16 cellular contexts compared by ENCODE assay signal in the genomic region with DNA sequence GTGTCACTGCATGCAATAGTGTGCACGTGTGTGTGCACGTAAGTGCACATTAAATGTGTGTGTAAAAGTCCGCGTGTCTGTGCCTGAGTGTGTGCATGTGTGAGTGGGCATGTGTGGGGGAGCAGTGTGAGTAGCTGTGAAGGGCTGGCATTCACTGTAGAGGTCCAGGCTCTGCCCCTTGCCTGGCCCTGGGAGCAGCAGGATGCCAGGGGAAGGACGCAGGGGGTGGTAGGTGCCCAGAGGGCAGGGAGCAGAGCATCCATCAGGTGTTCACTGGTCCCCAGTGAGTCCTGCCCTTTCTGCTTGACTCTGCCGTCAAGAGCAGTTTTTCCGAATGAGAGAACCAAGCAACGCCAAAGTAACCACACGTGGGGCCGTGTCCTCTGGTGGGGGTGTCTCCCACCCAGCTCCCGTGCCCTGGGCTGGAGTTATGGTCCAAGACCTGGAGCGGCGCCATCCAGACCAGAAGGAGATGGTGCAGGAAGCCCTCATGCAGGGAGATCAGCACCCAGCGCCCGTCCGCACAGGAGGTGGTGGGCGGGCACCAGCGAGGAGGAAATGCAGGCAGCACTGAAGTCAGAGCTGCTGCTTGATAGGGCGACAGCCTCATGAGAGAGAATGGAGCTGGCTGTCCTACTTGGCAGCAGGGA.
A peak's percentile ranks its signal among the peaks of the same experiment; 100 is the strongest.
DNase-seq lines count a peak whose midpoint lies in the region; ATAC-seq and TF ChIP-seq lines count a peak whose summit lies in the region.
"Had no signal": no experiment of that assay in that cellular context is flagged by ENCODE, and none has a peak within 500 bp of the region (broad histone marks: within the 10 kb centered on the region; RNA-seq: fewer than 3 reads in every experiment).

No MANE protein-coding gene starts in this region.

- no peaks in the 10 kb centered on the region for H3K27me3 Mint-ChIP-seq in activated naive CD8-positive, alpha-beta T cell

- intact Hi-C loops in posterior vena cava (cut with DNase I): no loop called here

- no peak overlapping the region for H3K27ac ChIP-seq in osteoblast (ENCODE audit: low read depth, low read length)
- H3K27ac ChIP-seq: left lung, SJSA1 had no signal

- peak overlapping the region; percentile 53 for H3K4me3 Mint-ChIP-seq in activated naive CD8-positive, alpha-beta T cell
- H3K4me3 Mint-ChIP-seq: IgD-negative memory B cell had no signal

- H4K20me1 ChIP-seq in osteoblast (ENCODE audit: insufficient read depth, low read length): no peaks in the 10 kb centered on the region

- H3K4me1 ChIP-seq in osteoblast (ENCODE audit: insufficient read depth, low read length): no peaks in the 10 kb centered on the region
- H3K4me1 ChIP-seq: left lung, SJSA1 had no signal

- ATAC-seq in HG03039 (IDR thresholded peaks at IDR 0.05; ENCODE audit: unreplicated experiment) (no peak), HG03097 (IDR thresholded peaks at IDR 0.05; ENCODE audit: low FRiP score, unreplicated experiment) (no peak)
- ATAC-seq: left lung had no signal

- peaks cover 37% of the 10 kb centered on the region for H3K4me1 Mint-ChIP-seq in activated naive CD8-positive, alpha-beta T cell (ENCODE audit: low read depth)

- no peaks in the 10 kb centered on the region for H3K9me3 Mint-ChIP-seq in activated naive CD8-positive, alpha-beta T cell (ENCODE audit: low read depth)
- H3K9me3 Mint-ChIP-seq: activated T-helper 2 cell treated with anti-CD3 and anti-CD28 coated beads, Interferon-gamma antibody, Interleukin-2, Interleukin-4, amounts not matched to agents 10 μg/mL and 5 μg/mL and 100 μg/mL, durations not matched to agents 14 hours and 24 hours and 36 hours; IgD-negative memory B cell had no signal

- no peak for TF ChIP-seq CTCF in osteoblast (IDR thresholded peaks at IDR 0.05; ENCODE audit: extremely low read depth, low read depth, low read length)

- H3K4me2 ChIP-seq in osteoblast (ENCODE audit: insufficient read depth, low read length): no peak overlapping the region

- H3K27me3 ChIP-seq in osteoblast (ENCODE audit: insufficient read depth, low read length): no peaks in the 10 kb centered on the region

- peak overlapping the region; percentile 41 for H3K27ac Mint-ChIP-seq in activated naive CD8-positive, alpha-beta T cell
- H3K27ac Mint-ChIP-seq: activated T-helper 2 cell treated with anti-CD3 and anti-CD28 coated beads, Interferon-gamma antibody, Interleukin-2, Interleukin-4, amounts not matched to agents 10 μg/mL and 5 μg/mL and 100 μg/mL, durations not matched to agents 14 hours and 24 hours and 36 hours had no signal

- peak in 4 of 6 experiments; percentile 16 to 60 (median 42) for DNase-seq in stimulated activated naive CD4-positive, alpha-beta T cell (lab: John Stamatoyannopoulos, UW)
- DNase-seq in stimulated activated naive CD4-positive, alpha-beta T cell treated with Interleukin-2 at 50 U/mL for 16 hours (lab: John Stamatoyannopoulos, UW): no peak
- peak; percentile 80 for DNase-seq in posterior vena cava (ENCODE audit: low spot score)
- no peak for DNase-seq in osteoblast (ENCODE audit: insufficient read length, low spot score, missing footprints)
- no peak for DNase-seq in KG1 (lab: John Stamatoyannopoulos, UW)
- DNase-seq: effector CD4-positive, alpha-beta T cell; left lung; NCI-H1105 treated with DMSO at 0.1 percent for 48 hours; NCI-H226; retina had no signal

- H3K4me3 ChIP-seq in osteoblast (ENCODE audit: insufficient read depth, low read length): no peak overlapping the region
- H3K4me3 ChIP-seq: left lung, SJSA1 had no signal

- H3K36me3 ChIP-seq in osteoblast (ENCODE audit: insufficient read depth, low read length): no peaks in the 10 kb centered on the region
- H3K36me3 ChIP-seq: left lung, SJSA1 had no signal

- no peaks in the 10 kb centered on the region for H3K36me3 Mint-ChIP-seq in activated naive CD8-positive, alpha-beta T cell
- H3K36me3 Mint-ChIP-seq: IgD-negative memory B cell had no signal

- no peaks in the 10 kb centered on the region for H3K79me2 ChIP-seq in osteoblast (ENCODE audit: insufficient read depth, low read length)

- H3K9me3 ChIP-seq in osteoblast (ENCODE audit: low read depth, low read length): no peaks in the 10 kb centered on the region
- H3K9me3 ChIP-seq: left lung, SJSA1 had no signal

- no peak overlapping the region for H2AFZ ChIP-seq in osteoblast (ENCODE audit: low read length)

Comparison
In these comparisons a context has a peak if more than half of its experiments do, and no peak if none do; other contexts are left out.
1. DNase-seq: peak in stimulated activated naive CD4-positive, alpha-beta T cell (4 of 6) and posterior vena cava (single experiment); none in stimulated activated naive CD4-positive, alpha-beta T cell treated with Interleukin-2 at 50 U/mL for 16 hours (single experiment), osteoblast (single experiment) and KG1 (single experiment).